1 cellular context compared by ENCODE assay signal in genomic region chr1:15835741-15836510, GRCh38.
TF ChIP-seq lines count a peak whose summit lies in the region.

No MANE protein-coding gene starts in this region.

TF ChIP-seq in K562, 482 proteins besides CTCF, POLR2A, EP300 and RAD21 (continued from another document and continues in another):
- TF ChIP-seq SMARCC2 (IDR thresholded peaks at IDR 0.05; ENCODE audit: low read depth) (no peak), TSHZ1 (CRISPR knock-in tag; IDR thresholded peaks at IDR 0.05) (no peak), NFIC (IDR thresholded peaks at IDR 0.05) (no peak), GTF2F1 (IDR thresholded peaks at IDR 0.05; ENCODE audit: low read depth, low read length) (no peak; the same call in 1 of the 2 replicates), RBM15 (IDR thresholded peaks at IDR 0.05; ENCODE audit: insufficient read depth, low read length) (no peak), MGA (IDR thresholded peaks at IDR 0.05) (peak; percentile 94), E2F3 (CRISPR knock-in tag; IDR thresholded peaks at IDR 0.05) (no peak), NRF1 (conservative IDR thresholded peaks at IDR 0.05 in 1 of 2, IDR thresholded peaks at IDR 0.05 in 1 of 2) (peak; percentile 100), GABPA (tag; conservative IDR thresholded peaks at IDR 0.05; ENCODE audit: low read depth) (peak; percentile 10; the same call in 1 of the 2 replicates), ZBTB40 (IDR thresholded peaks at IDR 0.05) (peak; percentile 43), ZBTB40 (CRISPR knock-in tag; IDR thresholded peaks at IDR 0.05) (no peak)
- TF ChIP-seq, protein P1, sequence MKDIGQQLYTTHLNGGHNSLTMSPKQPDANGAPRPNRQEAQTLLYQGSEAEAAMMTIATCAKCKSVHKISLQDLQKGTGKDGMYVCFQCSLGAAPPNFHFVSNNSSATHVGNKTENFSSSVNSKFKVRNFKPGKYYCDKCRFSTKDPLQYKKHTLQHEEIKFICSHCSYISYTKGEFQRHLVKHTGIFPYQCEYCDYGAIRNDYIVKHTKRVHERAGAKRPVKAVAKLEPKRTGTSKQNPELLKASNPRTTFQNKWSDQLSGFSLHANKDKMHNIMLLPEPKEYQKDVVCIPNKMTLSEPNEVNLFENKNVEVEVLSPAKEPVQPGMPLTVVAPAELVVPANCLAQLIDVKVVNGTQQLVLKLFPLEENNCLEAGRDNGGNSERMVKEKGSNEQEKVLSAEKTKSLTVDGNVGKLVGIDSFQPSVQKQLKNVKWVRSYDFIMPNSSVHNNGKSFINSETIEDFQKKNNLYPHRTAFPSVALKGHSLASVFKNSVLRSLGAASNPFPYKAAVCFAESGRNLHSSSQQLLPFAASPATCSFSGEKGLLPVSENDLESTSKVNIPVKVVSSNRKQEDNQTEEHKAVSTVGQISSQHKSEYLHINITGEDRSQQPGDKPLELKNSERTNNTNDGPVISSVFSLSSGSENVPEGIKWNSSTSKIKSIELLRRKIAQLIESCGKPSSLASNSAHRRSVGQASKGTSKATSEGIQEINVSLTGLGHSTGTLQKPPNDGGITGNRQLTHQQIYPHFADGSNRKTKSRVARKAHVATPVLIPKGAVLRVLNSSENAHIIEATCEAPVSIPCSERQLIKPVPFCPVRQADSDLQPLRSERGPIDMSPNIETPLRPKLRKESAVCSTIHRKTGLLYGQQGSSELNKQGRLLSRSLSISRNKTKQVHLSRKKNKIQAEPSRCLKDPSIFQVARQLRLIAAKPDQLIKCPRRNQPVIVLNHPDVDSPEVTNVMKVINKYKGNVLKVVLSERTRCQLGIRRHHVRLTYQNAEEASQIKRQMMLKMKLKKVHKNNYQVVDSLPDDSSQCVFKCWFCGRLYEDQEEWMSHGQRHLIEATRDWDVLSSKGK (CRISPR knock-in tag; IDR thresholded peaks at IDR 0.05) = no peak
- TF ChIP-seq, protein P2, sequence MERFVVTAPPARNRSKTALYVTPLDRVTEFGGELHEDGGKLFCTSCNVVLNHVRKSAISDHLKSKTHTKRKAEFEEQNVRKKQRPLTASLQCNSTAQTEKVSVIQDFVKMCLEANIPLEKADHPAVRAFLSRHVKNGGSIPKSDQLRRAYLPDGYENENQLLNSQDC (CRISPR knock-in tag; IDR thresholded peaks at IDR 0.05) = no peak
